ENCODE assay signal across 18 cellular contexts in genomic region chr14:55302367-55302766, GRCh38. TPM values are rescaled to one million over a fixed set of nuclear protein-coding genes. Genes with fewer than 3 reads are reported as not detected.
DNase-seq lines count a peak whose midpoint lies in the region; ATAC-seq, FAIRE-seq and TF ChIP-seq lines count a peak whose summit lies in the region.
"Had no signal": no experiment of that assay in that cellular context is flagged by ENCODE, and none has a peak within 500 bp of the region (broad histone marks: within the 10 kb centered on the region; RNA-seq: fewer than 3 reads in every experiment).

No MANE protein-coding gene starts in this region.

- intact Hi-C loops in A673 (cut with micrococcal nuclease; ENCODE audit: unreplicated experiment) = no loop called here
- intact Hi-C loops in activated T-helper 1 cell treated with anti-CD3 and anti-CD28 coated beads, Interleukin-12 subunit alpha, Interleukin-12 subunit beta, Interleukin-2, Interleukin-4 antibody, amounts not matched to agents 30 ng/mL and 10 ng/mL and 1 ng/mL, durations not matched to agents 14 hours and 24 hours and 36 hours (cut with micrococcal nuclease) = no loop called here

- no peaks in the 10 kb centered on the region for H3K36me3 ChIP-seq in A673 (ENCODE audit: insufficient read depth, low read length, poor library complexity, severe bottlenecking)
- H3K36me3 ChIP-seq in keratinocyte (ENCODE audit: control insufficient read depth in 2 of 2, extremely low read depth in 1 of 2, insufficient read depth in 2 of 2, low read length in 2 of 2) = peaks cover 3 to 6% of the 10 kb centered on the region in 2 experiments
- H3K36me3 ChIP-seq: thoracic aorta had no signal

- H4K20me1 ChIP-seq in keratinocyte (ENCODE audit: control insufficient read depth, extremely low read depth, insufficient read depth, low read length) = no peaks in the 10 kb centered on the region

- H3K27ac ChIP-seq in A673 (ENCODE audit: low read depth, low read length, poor library complexity, severe bottlenecking) = peak overlapping the region; percentile 62
- peak overlapping the region; percentile 51 for H3K27ac ChIP-seq in keratinocyte (ENCODE audit: control insufficient read depth, insufficient read depth, low read length)

- no TSS peak for BruUV-seq in A673 (replicated peaks; lab: Mats Ljungman, UMichigan)

- peaks cover 43% of the 10 kb centered on the region for H3K79me2 ChIP-seq in keratinocyte (ENCODE audit: control insufficient read depth, insufficient read depth, low read length)

- no peak overlapping the region for H2AFZ ChIP-seq in keratinocyte (ENCODE audit: control insufficient read depth, low read length)

- no peak for TF ChIP-seq CTCF in A673 (conservative IDR thresholded peaks at IDR 0.05; ENCODE audit: low read depth, low read length)
- TF ChIP-seq CTCF in keratinocyte (optimal IDR thresholded peaks at IDR 0.05 in 1 of 3, IDR thresholded peaks at IDR 0.05 in 1 of 3, conservative IDR thresholded peaks at IDR 0.05 in 1 of 3; ENCODE audit: extremely low read depth in 1 of 3, insufficient read depth in 2 of 3, low read length in 3 of 3) = no peak
- TF ChIP-seq CTCF in endothelial cell (IDR thresholded peaks at IDR 0.05; ENCODE audit: unreplicated experiment) = no peak

- no peak overlapping the region for H3K4me3 Mint-ChIP-seq in activated T-helper 1 cell treated with anti-CD3 and anti-CD28 coated beads, Interleukin-12 subunit alpha, Interleukin-12 subunit beta, Interleukin-2, Interleukin-4 antibody, amounts not matched to agents 30 ng/mL and 10 ng/mL and 1 ng/mL, durations not matched to agents 14 hours and 24 hours and 36 hours
- no peak overlapping the region for H3K4me3 Mint-ChIP-seq in endothelial cell (ENCODE audit: unreplicated experiment)

- POLR2A ChIA-PET in A673 (lab: Charles Lee; ENCODE audit: low non-redundant PET) = no interaction called here

- DNase-seq in A673 (ENCODE audit: low spot score) (no peak), keratinocyte (ENCODE audit: low read depth, low spot score) (no peak), SK-N-DZ (ENCODE audit: low spot score) (no peak), endothelial cell (ENCODE audit: low spot score) (no peak), activated gamma-delta T cell treated with Interleukin-2 at 50 U/mL for 16 hours (no peak)
- DNase-seq in activated T-helper 1 cell treated with anti-CD3 and anti-CD28 coated beads, Interleukin-12 subunit alpha, Interleukin-12 subunit beta, Interleukin-2, Interleukin-4 antibody, amounts not matched to agents 30 ng/mL and 10 ng/mL and 1 ng/mL, durations not matched to agents 14 hours and 24 hours and 36 hours (ENCODE audit: low spot score) = no peak
- no peak for DNase-seq in stimulated activated naive CD4-positive, alpha-beta T cell (lab: John Stamatoyannopoulos, UW)
- DNase-seq: activated effector memory CD4-positive, alpha-beta T cell treated with anti-CD3 and anti-CD28 coated beads, Interleukin-2, amount 50 U/mL, for 16 hours; cortex of kidney; GF-D8; midbrain; NCI-H2029; NCI-H526; stimulated activated CD4-positive, alpha-beta T cell treated with anti-CD3 and anti-CD28 coated beads, Interleukin-4, amount 100 ng/mL, for 24 hours; stimulated activated CD8-positive, alpha-beta memory T cell treated with anti-CD3 and anti-CD28 coated beads, Interleukin-4, amount 100 ng/mL, for 48 hours had no signal

- no peak overlapping the region for H3K4me3 ChIP-seq in A673 (ENCODE audit: low read depth, low read length, poor library complexity, severe bottlenecking)
- H3K4me3 ChIP-seq in keratinocyte (ENCODE audit: control insufficient read depth in 2 of 3, extremely low read depth in 1 of 3, insufficient read depth in 2 of 3, low read depth in 1 of 3, low read length in 3 of 3) = no peak overlapping the region
- H3K4me3 ChIP-seq: thoracic aorta had no signal

- no peaks in the 10 kb centered on the region for H3K27me3 ChIP-seq in A673 (replicated peaks; ENCODE audit: insufficient read depth, low read depth, low read length, poor library complexity)
- H3K27me3 ChIP-seq in keratinocyte (ENCODE audit: control insufficient read depth, extremely low read depth, insufficient read depth, low read length) = no peaks in the 10 kb centered on the region

- H3K36me3 Mint-ChIP-seq in activated T-helper 1 cell treated with anti-CD3 and anti-CD28 coated beads, Interleukin-12 subunit alpha, Interleukin-12 subunit beta, Interleukin-2, Interleukin-4 antibody, amounts not matched to agents 30 ng/mL and 10 ng/mL and 1 ng/mL, durations not matched to agents 14 hours and 24 hours and 36 hours (ENCODE audit: low read depth) = peaks cover 25% of the 10 kb centered on the region
- no peaks in the 10 kb centered on the region for H3K36me3 Mint-ChIP-seq in endothelial cell (ENCODE audit: low read depth, unreplicated experiment)

- no peak for FAIRE-seq in keratinocyte (lab: Jason Lieb, UNC)
- FAIRE-seq: islet of Langerhans had no signal

- dilution Hi-C loops in keratinocyte (cut with MboI; ENCODE audit: extremely low pct_ligation_motif_present, low sequenced_read_pairs) = no loop called here

- peak overlapping the region; percentile 57 for H3K4me2 ChIP-seq in keratinocyte (ENCODE audit: control insufficient read depth, extremely low read depth, insufficient read depth, low read depth, low read length)

- no peaks in the 10 kb centered on the region for H3K9me3 ChIP-seq in A673 (ENCODE audit: low read depth, low read length, poor library complexity, severe bottlenecking)
- no peaks in the 10 kb centered on the region for H3K9me3 ChIP-seq in keratinocyte (ENCODE audit: control insufficient read depth, low read depth, low read length)
- H3K9me3 ChIP-seq: thoracic aorta had no signal

- H3K9me3 Mint-ChIP-seq in activated T-helper 1 cell treated with anti-CD3 and anti-CD28 coated beads, Interleukin-12 subunit alpha, Interleukin-12 subunit beta, Interleukin-2, Interleukin-4 antibody, amounts not matched to agents 30 ng/mL and 10 ng/mL and 1 ng/mL, durations not matched to agents 14 hours and 24 hours and 36 hours = no peaks in the 10 kb centered on the region
- H3K9me3 Mint-ChIP-seq in endothelial cell (ENCODE audit: unreplicated experiment) = no peaks in the 10 kb centered on the region

- H3K9ac ChIP-seq in keratinocyte (ENCODE audit: control insufficient read depth, extremely low read depth, insufficient read depth, low read length) = no peak overlapping the region

- H3K4me1 Mint-ChIP-seq in activated T-helper 1 cell treated with anti-CD3 and anti-CD28 coated beads, Interleukin-12 subunit alpha, Interleukin-12 subunit beta, Interleukin-2, Interleukin-4 antibody, amounts not matched to agents 30 ng/mL and 10 ng/mL and 1 ng/mL, durations not matched to agents 14 hours and 24 hours and 36 hours (ENCODE audit: low read depth) = peaks cover 65% of the 10 kb centered on the region
- H3K4me1 Mint-ChIP-seq in endothelial cell (ENCODE audit: unreplicated experiment) = no peaks in the 10 kb centered on the region

- peaks cover 37% of the 10 kb centered on the region for H3K4me1 ChIP-seq in A673 (ENCODE audit: insufficient read depth, low read length, poor library complexity, severe bottlenecking)
- H3K4me1 ChIP-seq in keratinocyte (ENCODE audit: control insufficient read depth, extremely low read depth, insufficient read depth, low read length) = peaks cover 38% of the 10 kb centered on the region

- H3K27ac Mint-ChIP-seq in activated T-helper 1 cell treated with anti-CD3 and anti-CD28 coated beads, Interleukin-12 subunit alpha, Interleukin-12 subunit beta, Interleukin-2, Interleukin-4 antibody, amounts not matched to agents 30 ng/mL and 10 ng/mL and 1 ng/mL, durations not matched to agents 14 hours and 24 hours and 36 hours = peak overlapping the region; percentile 52
- H3K27ac Mint-ChIP-seq in endothelial cell (ENCODE audit: unreplicated experiment) = no peak overlapping the region

- ATAC-seq in GM18868 (IDR thresholded peaks at IDR 0.05; ENCODE audit: unreplicated experiment) = peak; percentile 41

- no peaks in the 10 kb centered on the region for H3K27me3 Mint-ChIP-seq in activated T-helper 1 cell treated with anti-CD3 and anti-CD28 coated beads, Interleukin-12 subunit alpha, Interleukin-12 subunit beta, Interleukin-2, Interleukin-4 antibody, amounts not matched to agents 30 ng/mL and 10 ng/mL and 1 ng/mL, durations not matched to agents 14 hours and 24 hours and 36 hours (ENCODE audit: insufficient read depth)
- H3K27me3 Mint-ChIP-seq in endothelial cell (ENCODE audit: unreplicated experiment) = no peaks in the 10 kb centered on the region

- CTCF ChIA-PET in A673 (lab: Charles Lee) = no interaction called here

- H3K9me1 ChIP-seq in keratinocyte (ENCODE audit: control insufficient read depth, extremely low read depth, insufficient read depth, low read length) = no peaks in the 10 kb centered on the region

RNA-seq across cellular contexts. Expression of gene FBXO34, which starts 31.1 kb away (rescaled TPM):
- total RNA-seq in A673 (2021) = 20.9 and 21.4 TPM in 2 replicates
- total RNA-seq in activated T-helper 1 cell treated with anti-CD3 and anti-CD28 coated beads, Interleukin-12 subunit alpha, Interleukin-12 subunit beta, Interleukin-2, Interleukin-4 antibody, amounts not matched to agents 30 ng/mL and 10 ng/mL and 1 ng/mL, durations not matched to agents 14 hours and 24 hours and 36 hours = 24.7 and 26.6 TPM in 2 replicates
- polyA plus RNA-seq in keratinocyte = 16.0 to 18.0 TPM (median 16.5 TPM) in 3 replicates
- 12.7 TPM for polyA plus RNA-seq in keratinocyte (2011; ENCODE audit: low read depth)
- polyA plus RNA-seq in keratinocyte (2011; cell fraction: cytosol; rRNA removed) = 9.7 and 14.3 TPM in 2 replicates
- polyA plus RNA-seq in keratinocyte (2011; cell fraction: nucleus; rRNA removed) = 24.2 and 28.0 TPM in 2 replicates
- polyA plus RNA-seq in keratinocyte (2012; ENCODE audit: low replicate concordance) = 9.5 and 17.9 TPM in 2 replicates
- polyA minus RNA-seq in keratinocyte = 5.7 to 17.5 TPM (median 14.4 TPM) in 3 replicates
- polyA minus RNA-seq in keratinocyte (2011; cell fraction: cytosol; rRNA and poly(A)+ RNA removed) = 8.1 TPM
- polyA minus RNA-seq in keratinocyte (2011; cell fraction: nucleus; rRNA and poly(A)+ RNA removed) = 16.4 and 24.9 TPM in 2 replicates
- 18.1 and 19.1 TPM in 2 replicates for polyA plus RNA-seq in SK-N-DZ (2014; cell fraction: cytosol; rRNA removed)
- 14.7 TPM in 2 replicates for polyA plus RNA-seq in SK-N-DZ (2014; cell fraction: nucleus; rRNA removed)
- 14.2 TPM for total RNA-seq in endothelial cell (ENCODE audit: unreplicated experiment)
